Comparison of ENCODE assay signal across 16 cellular contexts in genomic region chr14:31170411-31170810, GRCh38.
"Had no signal": no experiment of that assay in that cellular context is flagged by ENCODE, and none has a peak within 500 bp of the region (broad histone marks: within the 10 kb centered on the region; RNA-seq: fewer than 3 reads in every experiment).

No MANE protein-coding gene starts in this region.

- ATAC-seq: body of pancreas; natural killer cell; pancreas; stimulated activated naive CD8-positive, alpha-beta T cell treated with anti-CD3 and anti-CD28 coated beads, Interleukin-15, Interleukin-2, amounts not matched to agents 100 U/mL and 50 U/mL, for 24 hours had no signal

- H3K4me3 Mint-ChIP-seq: activated naive CD8-positive, alpha-beta T cell; natural killer cell had no signal

- DNase-seq: activated CD4-positive, alpha-beta T cell treated with anti-CD3 and anti-CD28 coated beads for 1 hour; amniotic stem cell; body of pancreas; caudate nucleus; foreskin melanocyte; head of caudate nucleus; natural killer cell; pancreas; stimulated activated CD4-positive, alpha-beta T cell treated with anti-CD3 and anti-CD28 coated beads, Interleukin-2, amount 100 ng/mL, for 24 hours; stimulated activated naive CD8-positive, alpha-beta T cell treated with anti-CD3 and anti-CD28 coated beads, Interleukin-15, Interleukin-2, amounts not matched to agents 100 U/mL and 50 U/mL, for 24 hours; substantia nigra; SW 1271; T-helper 2 cell; WERI-Rb-1 had no signal

- H3K9me3 Mint-ChIP-seq: natural killer cell had no signal

- H3K9me3 ChIP-seq: body of pancreas, pancreas, tibial nerve had no signal

- H3K27ac ChIP-seq: body of pancreas, pancreas, tibial nerve, WERI-Rb-1 had no signal

- H3K4me1 ChIP-seq: pancreas had no signal

- H3K4me3 ChIP-seq: body of pancreas, pancreas, tibial nerve had no signal

- H3K27ac Mint-ChIP-seq: activated naive CD8-positive, alpha-beta T cell had no signal

- H3K27me3 ChIP-seq: body of pancreas, pancreas, tibial nerve had no signal

- H3K27me3 Mint-ChIP-seq: activated naive CD8-positive, alpha-beta T cell had no signal
